ENCODE assay signal across 12 cellular contexts in the genomic region with DNA sequence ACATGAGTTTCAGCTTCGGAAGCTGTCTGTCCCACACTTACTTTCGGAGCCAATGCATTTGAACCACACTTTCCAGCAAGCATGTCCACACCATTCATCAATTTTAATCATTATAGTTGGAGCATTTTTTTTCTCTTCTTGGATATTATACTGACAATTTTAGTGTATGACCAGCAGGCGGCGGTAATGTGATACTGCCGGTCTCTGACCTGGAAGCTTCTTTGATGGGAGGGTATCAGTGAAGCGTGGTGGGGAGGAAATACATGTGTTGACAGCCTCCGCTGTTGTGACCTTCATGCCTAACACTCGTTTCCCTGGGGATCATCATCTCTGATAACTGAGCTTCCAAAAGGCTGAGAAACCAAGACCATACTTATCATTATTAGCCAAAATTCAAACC.
DNase-seq lines count a peak whose midpoint lies in the region; TF ChIP-seq lines count a peak whose summit lies in the region.
"Had no signal": no experiment of that assay in that cellular context is flagged by ENCODE, and none has a peak within 500 bp of the region (broad histone marks: within the 10 kb centered on the region; RNA-seq: fewer than 3 reads in every experiment).

No MANE protein-coding gene starts in this region.

- H3K79me2 ChIP-seq in OCI-LY1 (ENCODE audit: insufficient read depth, low read length) (no peaks in the 10 kb centered on the region), fibroblast of lung (ENCODE audit: control insufficient read depth, insufficient read depth, low read length) (no peaks in the 10 kb centered on the region)

- 73 to 76% methylated on average over 8 of the region's 8 CpGs for WGBS in testis, 2 donors

- no peaks in the 10 kb centered on the region for H4K20me1 ChIP-seq in OCI-LY1 (ENCODE audit: insufficient read depth, low read length)
- no peaks in the 10 kb centered on the region for H4K20me1 ChIP-seq in fibroblast of lung (ENCODE audit: control insufficient read depth, extremely low read depth, insufficient read depth, low read length)

- no peak overlapping the region for H2AFZ ChIP-seq in OCI-LY1 (ENCODE audit: low read length)
- no peak overlapping the region for H2AFZ ChIP-seq in fibroblast of lung (ENCODE audit: low read length)

- H3K27me3 ChIP-seq in left ventricle myocardium inferior (ENCODE audit: low read depth) (no peaks in the 10 kb centered on the region), right atrium auricular region (no peaks in the 10 kb centered on the region), OCI-LY1 (ENCODE audit: insufficient read depth, low read length) (no peaks in the 10 kb centered on the region), fibroblast of lung (ENCODE audit: control insufficient read depth, insufficient read depth, low read length) (no peaks in the 10 kb centered on the region), testis (no peaks in the 10 kb centered on the region)
- H3K27me3 ChIP-seq: esophagus muscularis mucosa had no signal

- H3K9ac ChIP-seq in OCI-LY1 (ENCODE audit: low read length) (no peak overlapping the region), fibroblast of lung (ENCODE audit: insufficient read depth, low read length) (no peak overlapping the region)

- no peaks in the 10 kb centered on the region for H3F3A ChIP-seq in OCI-LY1 (ENCODE audit: insufficient read depth, low read length)

- H3K4me2 ChIP-seq in OCI-LY1 (ENCODE audit: low read length) (no peak overlapping the region), fibroblast of lung (ENCODE audit: extremely low read depth, insufficient read depth, low read length) (no peak overlapping the region)

- peaks cover 31% of the 10 kb centered on the region for H3K36me3 ChIP-seq in left ventricle myocardium inferior
- peaks cover 5% of the 10 kb centered on the region for H3K36me3 ChIP-seq in right atrium auricular region
- no peaks in the 10 kb centered on the region for H3K36me3 ChIP-seq in OCI-LY1 (ENCODE audit: insufficient read depth, low read length)
- peaks cover 2% of the 10 kb centered on the region for H3K36me3 ChIP-seq in fibroblast of lung (ENCODE audit: control insufficient read depth, insufficient read depth, low read length)
- no peaks in the 10 kb centered on the region for H3K36me3 ChIP-seq in testis (ENCODE audit: low read depth, missing control alignments)

- H3K9me3 ChIP-seq in left ventricle myocardium inferior (replicated peaks) (peaks cover 11% of the 10 kb centered on the region), right atrium auricular region (peaks cover 0 to 5% of the 10 kb centered on the region in 2 donors), OCI-LY1 (ENCODE audit: low read length) (no peaks in the 10 kb centered on the region), fibroblast of lung (ENCODE audit: control insufficient read depth, insufficient read depth, low read depth, low read length) (no peaks in the 10 kb centered on the region), testis (no peaks in the 10 kb centered on the region)

- H3K9me2 ChIP-seq in OCI-LY1 (ENCODE audit: low read depth, low read length) = no peaks in the 10 kb centered on the region

- peak; percentile 25 for TF ChIP-seq CTCF in left ventricle myocardium inferior (IDR thresholded peaks at IDR 0.05; ENCODE audit: borderline replicate concordance)
- TF ChIP-seq CTCF in right atrium auricular region (IDR thresholded peaks at IDR 0.05) = peak in 1 of 2 donors; percentile 39
- TF ChIP-seq CTCF in OCI-LY1 (IDR thresholded peaks at IDR 0.05; ENCODE audit: low read length) = peak; percentile 65; the same call in 1 of the 2 replicates
- TF ChIP-seq CTCF in fibroblast of lung (conservative IDR thresholded peaks at IDR 0.05 in 1 of 2, IDR thresholded peaks at IDR 0.05 in 1 of 2; ENCODE audit: low read depth in 1 of 2, low read length in 2 of 2) = peak; percentile 30 to 46
- peak in 2 of 3 experiments; percentile 11 to 41 for TF ChIP-seq CTCF in testis (IDR thresholded peaks at IDR 0.05)

- no peaks in the 10 kb centered on the region for H3K4me1 ChIP-seq in left ventricle myocardium inferior
- H3K4me1 ChIP-seq in right atrium auricular region = no peaks in the 10 kb centered on the region
- H3K4me1 ChIP-seq in OCI-LY1 (ENCODE audit: insufficient read depth, low read length, severe bottlenecking) = no peaks in the 10 kb centered on the region
- peaks cover 2% of the 10 kb centered on the region for H3K4me1 ChIP-seq in fibroblast of lung (ENCODE audit: control insufficient read depth, extremely low read depth, insufficient read depth, low read length)
- H3K4me1 ChIP-seq in testis = no peaks in the 10 kb centered on the region

- TF ChIP-seq POLR2A in testis (IDR thresholded peaks at IDR 0.05) = no peak

- H3K4me3 ChIP-seq in left ventricle myocardium inferior = no peak overlapping the region
- H3K4me3 ChIP-seq in right atrium auricular region = no peak overlapping the region
- H3K4me3 ChIP-seq in OCI-LY1 (ENCODE audit: low read depth, low read length, poor library complexity, severe bottlenecking) = no peak overlapping the region
- H3K4me3 ChIP-seq in fibroblast of lung (replicated peaks in 1 of 4; ENCODE audit: control extremely low read depth in 1 of 4, insufficient read depth in 1 of 4, low read depth in 3 of 4, low read length in 4 of 4) = no peak overlapping the region
- no peak overlapping the region for H3K4me3 ChIP-seq in testis
- H3K4me3 ChIP-seq: esophagus muscularis mucosa had no signal

- intact Hi-C loops in left ventricle myocardium inferior (cut with micrococcal nuclease) (no loop called here), testis (cut with DNase I; ENCODE audit: low total_unique reads) (no loop called here)

- DNase-seq in left ventricle myocardium inferior (no peak), right atrium auricular region (ENCODE audit: low spot score) (no peak), fibroblast of lung (ENCODE audit: low read depth in 2 of 2) (no peak), testis (no peak), AML-193 (lab: John Stamatoyannopoulos, UW) (no peak), activated T-cell treated with anti-CD3 and anti-CD28 coated beads for 4 hours (no peak)
- DNase-seq in NK-92 treated with Interleukin-12 subunit alpha and Interleukin-12 subunit beta, amount 100 ng/mL, for 24 hours (lab: John Stamatoyannopoulos, UW) = no peak
- DNase-seq: activated gamma-delta T cell treated with Interleukin-2 at 50 U/mL for 16 hours, NCI-H2081 treated with DMSO at 0.1 percent for 48 hours, SW 1271 had no signal

- no peak overlapping the region for H3K27ac ChIP-seq in left ventricle myocardium inferior (replicated peaks)
- no peak overlapping the region for H3K27ac ChIP-seq in right atrium auricular region
- no peak overlapping the region for H3K27ac ChIP-seq in OCI-LY1 (ENCODE audit: low read depth, low read length, poor library complexity, severe bottlenecking)
- H3K27ac ChIP-seq in fibroblast of lung (ENCODE audit: insufficient read depth, low read length) = no peak overlapping the region
- no peak overlapping the region for H3K27ac ChIP-seq in testis
- H3K27ac ChIP-seq: esophagus muscularis mucosa had no signal
